ENCODE assay signal across 2 cellular contexts in genomic region chr4:139564502-139564901, GRCh38.
TF ChIP-seq lines count a peak whose summit lies in the region.

No MANE protein-coding gene starts in this region.

TF ChIP-seq in SK-N-SH, 30 proteins besides CTCF, POLR2A, EP300 and RAD21 (continued from another document):
- no peak for TF ChIP-seq SMC3 (IDR thresholded peaks at IDR 0.05; ENCODE audit: low read depth, low read length)
- TF ChIP-seq FOXM1 (IDR thresholded peaks at IDR 0.05; ENCODE audit: low read depth): no peak
- no peak for TF ChIP-seq USF2 (IDR thresholded peaks at IDR 0.05; ENCODE audit: borderline replicate concordance, low read depth, low read length)
- TF ChIP-seq NFIC (IDR thresholded peaks at IDR 0.05; ENCODE audit: borderline replicate concordance): no peak

TF ChIP-seq in SK-N-SH treated with all-trans-retinoic acid at 6 μM for 48 hours, 23 proteins besides CTCF, POLR2A, EP300 and RAD21 (continued from another document):
- TF ChIP-seq CREB5 (CRISPR knock-in tag; IDR thresholded peaks at IDR 0.05; ENCODE audit: low read depth) (no peak), POU6F1 (CRISPR knock-in tag; IDR thresholded peaks at IDR 0.05; ENCODE audit: borderline replicate concordance, low read depth) (no peak), ZC3H10 (CRISPR knock-in tag; IDR thresholded peaks at IDR 0.05) (no peak), ESRRG (CRISPR knock-in tag; IDR thresholded peaks at IDR 0.05) (no peak), ISL1 (CRISPR knock-in tag; IDR thresholded peaks at IDR 0.05) (no peak), TCF4 (CRISPR knock-in tag; IDR thresholded peaks at IDR 0.05; ENCODE audit: borderline replicate concordance) (no peak), GLIS3 (CRISPR knock-in tag; IDR thresholded peaks at IDR 0.05) (no peak), ZNF8 (CRISPR knock-in tag; IDR thresholded peaks at IDR 0.05) (no peak)
